In the genomic region with DNA sequence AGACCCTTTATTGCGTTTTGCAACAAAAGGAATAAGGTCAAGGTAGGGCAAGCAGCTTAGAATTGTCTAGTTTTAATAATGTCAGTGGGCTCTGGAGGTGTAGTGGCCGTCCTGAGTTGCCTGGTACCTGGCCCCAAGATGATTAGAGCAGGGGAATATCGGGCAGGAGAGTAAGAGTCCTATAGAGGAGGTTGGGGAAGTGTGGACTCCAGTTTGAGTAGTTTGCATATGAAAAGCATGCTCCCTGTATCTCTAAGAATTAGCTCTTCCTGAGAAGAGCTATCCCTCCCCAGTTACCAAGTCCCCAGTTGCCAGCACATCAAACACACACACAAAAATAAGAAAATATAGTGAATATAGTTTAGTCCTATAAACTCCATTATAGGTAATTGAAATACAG, we compare ENCODE assay signal across 6 cellular contexts. TPM values are rescaled to one million over a fixed set of nuclear protein-coding genes. Genes with fewer than 3 reads are reported as not detected.
"Had no signal": no experiment of that assay in that cellular context is flagged by ENCODE, and none has a peak within 500 bp of the region (broad histone marks: within the 10 kb centered on the region; RNA-seq: fewer than 3 reads in every experiment).

No MANE protein-coding gene starts in this region.

- H3K4me3 Mint-ChIP-seq: H9 had no signal

- H3K4me3 ChIP-seq: GM23248, K562 had no signal

- H3K27ac ChIP-seq: GM23248 had no signal

- H3K27ac Mint-ChIP-seq: H9 had no signal

- ATAC-seq: K562 had no signal

- DNase-seq: GM23248, H9, HCEC 1CT, IMR-90, KG1 had no signal

RNA-seq across cellular contexts. Expression of a gene that starts 49.2 kb away (rescaled TPM):
- total RNA-seq: GM23248, K562 had no signal
